2 cellular contexts compared by ENCODE assay signal in genomic region chr9:133153227-133154096, GRCh38.
TF ChIP-seq lines count a peak whose summit lies in the region.

No MANE protein-coding gene starts in this region.

TF ChIP-seq in HEK293, 187 proteins besides CTCF, POLR2A, EP300 and RAD21 (continued from another document):
- no peak for TF ChIP-seq ZNF16 (tag by site-specific recombination; IDR thresholded peaks at IDR 0.05; ENCODE audit: low read depth)

TF ChIP-seq in endothelial cell of umbilical vein, 7 proteins besides CTCF, POLR2A, EP300 and RAD21 (continued from another document):
- TF ChIP-seq FOS (IDR thresholded peaks at IDR 0.05; ENCODE audit: borderline replicate concordance, insufficient read depth, low read length) = no peak
- TF ChIP-seq JUN (IDR thresholded peaks at IDR 0.05; ENCODE audit: borderline replicate concordance, insufficient read depth, insufficient read length, low read depth) = no peak
- no peak for TF ChIP-seq MAX (IDR thresholded peaks at IDR 0.05; ENCODE audit: insufficient read depth, insufficient read length)
